19 cellular contexts compared by ENCODE assay signal in genomic region chr17:2893422-2893914, GRCh38.
DNase-seq lines count a peak whose midpoint lies in the region; ATAC-seq, FAIRE-seq and TF ChIP-seq lines count a peak whose summit lies in the region.
"Had no signal": no experiment of that assay in that cellular context is flagged by ENCODE, and none has a peak within 500 bp of the region (broad histone marks: within the 10 kb centered on the region; RNA-seq: fewer than 3 reads in every experiment).

No MANE protein-coding gene starts in this region.

- H3K27ac Mint-ChIP-seq in natural killer cell (peak overlapping the region; percentile 80 to 85), HFFc6 (no peak overlapping the region)
- no peak overlapping the region for H3K27ac Mint-ChIP-seq in natural killer cell treated with Interleukin-12 subunit alpha and Interleukin-12 subunit beta and Interleukin-15 and Interleukin-18, amount 100 ng/mL, for 72 hours
- H3K27ac Mint-ChIP-seq in activated T-helper 2 cell treated with anti-CD3 and anti-CD28 coated beads, Interferon-gamma antibody, Interleukin-2, Interleukin-4, amounts not matched to agents 10 μg/mL and 5 μg/mL and 100 μg/mL, durations not matched to agents 14 hours and 24 hours and 36 hours = no peak overlapping the region

- intact Hi-C loops in natural killer cell (cut with micrococcal nuclease) = no loop called here
- intact Hi-C loops in activated T-helper 2 cell treated with anti-CD3 and anti-CD28 coated beads, Interferon-gamma antibody, Interleukin-2, Interleukin-4, amounts not matched to agents 10 μg/mL and 5 μg/mL and 100 μg/mL, durations not matched to agents 14 hours and 24 hours and 36 hours (cut with micrococcal nuclease) = no loop called here

- H3K27me3 Mint-ChIP-seq in natural killer cell (ENCODE audit: low read depth in 2 of 2) = no peaks in the 10 kb centered on the region
- no peaks in the 10 kb centered on the region for H3K27me3 Mint-ChIP-seq in natural killer cell treated with Interleukin-12 subunit alpha and Interleukin-12 subunit beta and Interleukin-15 and Interleukin-18, amount 100 ng/mL, for 72 hours
- H3K27me3 Mint-ChIP-seq in activated T-helper 2 cell treated with anti-CD3 and anti-CD28 coated beads, Interferon-gamma antibody, Interleukin-2, Interleukin-4, amounts not matched to agents 10 μg/mL and 5 μg/mL and 100 μg/mL, durations not matched to agents 14 hours and 24 hours and 36 hours (ENCODE audit: low read depth) = no peaks in the 10 kb centered on the region
- H3K27me3 Mint-ChIP-seq in HFFc6 (ENCODE audit: insufficient read depth) = no peaks in the 10 kb centered on the region; the same call in none of the 2 replicates

- no peaks in the 10 kb centered on the region for H3K36me3 ChIP-seq in bronchial epithelial cell (ENCODE audit: control insufficient read depth, insufficient read depth, low read length)
- H3K36me3 ChIP-seq: HAP-1, ovary, SJSA1, uterus had no signal

- ATAC-seq in natural killer cell = no peak
- ATAC-seq in natural killer cell treated with Interleukin-12 subunit alpha and Interleukin-12 subunit beta and Interleukin-15 and Interleukin-18, amount 100 ng/mL, for 72 hours = no peak
- no peak for ATAC-seq in GM19463 (IDR thresholded peaks at IDR 0.05; ENCODE audit: unreplicated experiment)

- H3K36me3 Mint-ChIP-seq in natural killer cell (peaks cover 7% of the 10 kb centered on the region), HFFc6 (ENCODE audit: low read depth) (peaks cover 7% of the 10 kb centered on the region)
- H3K36me3 Mint-ChIP-seq in natural killer cell treated with Interleukin-12 subunit alpha and Interleukin-12 subunit beta and Interleukin-15 and Interleukin-18, amount 100 ng/mL, for 72 hours = no peaks in the 10 kb centered on the region
- H3K36me3 Mint-ChIP-seq in activated T-helper 2 cell treated with anti-CD3 and anti-CD28 coated beads, Interferon-gamma antibody, Interleukin-2, Interleukin-4, amounts not matched to agents 10 μg/mL and 5 μg/mL and 100 μg/mL, durations not matched to agents 14 hours and 24 hours and 36 hours (ENCODE audit: low read depth) = no peaks in the 10 kb centered on the region

- no peak overlapping the region for H3K4me3 ChIP-seq in bronchial epithelial cell (ENCODE audit: low read depth, low read length)
- H3K4me3 ChIP-seq: HAP-1, ovary, SJSA1, uterus had no signal

- H3K4me1 Mint-ChIP-seq in natural killer cell (peaks cover 50 to 70% of the 10 kb centered on the region in 2 donors), HFFc6 (ENCODE audit: low read depth) (peaks cover 23% of the 10 kb centered on the region)
- peaks cover 21 to 49% of the 10 kb centered on the region in 2 donors for H3K4me1 Mint-ChIP-seq in natural killer cell treated with Interleukin-12 subunit alpha and Interleukin-12 subunit beta and Interleukin-15 and Interleukin-18, amount 100 ng/mL, for 72 hours (ENCODE audit: low read depth in 2 of 2)
- H3K4me1 Mint-ChIP-seq in activated T-helper 2 cell treated with anti-CD3 and anti-CD28 coated beads, Interferon-gamma antibody, Interleukin-2, Interleukin-4, amounts not matched to agents 10 μg/mL and 5 μg/mL and 100 μg/mL, durations not matched to agents 14 hours and 24 hours and 36 hours (ENCODE audit: low read depth) = no peaks in the 10 kb centered on the region

- no peaks in the 10 kb centered on the region for H3K9me3 Mint-ChIP-seq in natural killer cell
- no peaks in the 10 kb centered on the region for H3K9me3 Mint-ChIP-seq in natural killer cell treated with Interleukin-12 subunit alpha and Interleukin-12 subunit beta and Interleukin-15 and Interleukin-18, amount 100 ng/mL, for 72 hours
- no peaks in the 10 kb centered on the region for H3K9me3 Mint-ChIP-seq in activated T-helper 2 cell treated with anti-CD3 and anti-CD28 coated beads, Interferon-gamma antibody, Interleukin-2, Interleukin-4, amounts not matched to agents 10 μg/mL and 5 μg/mL and 100 μg/mL, durations not matched to agents 14 hours and 24 hours and 36 hours
- H3K9me3 Mint-ChIP-seq in HFFc6 = no peaks in the 10 kb centered on the region
- H3K9me3 Mint-ChIP-seq: immature natural killer cell had no signal

- FAIRE-seq in bronchial epithelial cell (lab: Jason Lieb, UNC) = no peak
- FAIRE-seq: endothelial cell of umbilical vein, GM12891 had no signal

- DNase-seq in natural killer cell (no peak), bronchial epithelial cell (ENCODE audit: low read depth) (peak; percentile 50), mesenteric fat pad (ENCODE audit: low spot score) (peak; percentile 87), NCI-H345 (lab: John Stamatoyannopoulos, UW) (no peak), HFFc6 (no peak)
- no peak for DNase-seq in natural killer cell treated with Interleukin-12 subunit alpha and Interleukin-12 subunit beta and Interleukin-15 and Interleukin-18, amount 100 ng/mL, for 72 hours (ENCODE audit: low spot score)
- no peak for DNase-seq in activated T-helper 2 cell treated with anti-CD3 and anti-CD28 coated beads, Interferon-gamma antibody, Interleukin-2, Interleukin-4, amounts not matched to agents 10 μg/mL and 5 μg/mL and 100 μg/mL, durations not matched to agents 14 hours and 24 hours and 36 hours (ENCODE audit: low spot score)
- DNase-seq: cerebellar nuclear complex; immature natural killer cell; KG1; midbrain; ovary; stimulated activated naive CD4-positive, alpha-beta T cell treated with Interleukin-2 at 50 U/mL for 16 hours; uterus had no signal

- TF ChIP-seq CTCF in natural killer cell (IDR thresholded peaks at IDR 0.05) = no peak
- TF ChIP-seq CTCF in bronchial epithelial cell (IDR thresholded peaks at IDR 0.05; ENCODE audit: insufficient read depth, low read length, severe bottlenecking) = no peak
- TF ChIP-seq CTCF in HFFc6 (IDR thresholded peaks at IDR 0.05) = no peak

- H3K4me3 Mint-ChIP-seq in natural killer cell (no peak overlapping the region), HFFc6 (no peak overlapping the region)
- no peak overlapping the region for H3K4me3 Mint-ChIP-seq in natural killer cell treated with Interleukin-12 subunit alpha and Interleukin-12 subunit beta and Interleukin-15 and Interleukin-18, amount 100 ng/mL, for 72 hours
- H3K4me3 Mint-ChIP-seq in activated T-helper 2 cell treated with anti-CD3 and anti-CD28 coated beads, Interferon-gamma antibody, Interleukin-2, Interleukin-4, amounts not matched to agents 10 μg/mL and 5 μg/mL and 100 μg/mL, durations not matched to agents 14 hours and 24 hours and 36 hours (ENCODE audit: low read depth) = no peak overlapping the region

- no peaks in the 10 kb centered on the region for H3K27me3 ChIP-seq in bronchial epithelial cell (ENCODE audit: control insufficient read depth, insufficient read depth, low read length)
- H3K27me3 ChIP-seq: ovary, SJSA1, uterus had no signal

Comparison
In these comparisons a context has a peak if more than half of its experiments do, and no peak if none do; other contexts are left out.
1. H3K27ac Mint-ChIP-seq: peak in natural killer cell (2 of 2); none in natural killer cell treated with Interleukin-12 subunit alpha and Interleukin-12 subunit beta and Interleukin-15 and Interleukin-18, amount 100 ng/mL, for 72 hours (0 of 2), activated T-helper 2 cell treated with anti-CD3 and anti-CD28 coated beads, Interferon-gamma antibody, Interleukin-2, Interleukin-4, amounts not matched to agents 10 μg/mL and 5 μg/mL and 100 μg/mL, durations not matched to agents 14 hours and 24 hours and 36 hours (single experiment) and HFFc6 (single experiment).
2. DNase-seq: peak in bronchial epithelial cell (single experiment) and mesenteric fat pad (single experiment); none in natural killer cell (single experiment), natural killer cell treated with Interleukin-12 subunit alpha and Interleukin-12 subunit beta and Interleukin-15 and Interleukin-18, amount 100 ng/mL, for 72 hours (single experiment), NCI-H345 (single experiment), activated T-helper 2 cell treated with anti-CD3 and anti-CD28 coated beads, Interferon-gamma antibody, Interleukin-2, Interleukin-4, amounts not matched to agents 10 μg/mL and 5 μg/mL and 100 μg/mL, durations not matched to agents 14 hours and 24 hours and 36 hours (single experiment) and HFFc6 (single experiment).